ENCODE assay signal across 2 cellular contexts in genomic region chr6:26170951-26171841, GRCh38.
TF ChIP-seq lines count a peak whose summit lies in the region.

No MANE protein-coding gene starts in this region.

TF ChIP-seq in liver, 16 proteins besides CTCF, POLR2A, EP300 and RAD21 (continued from another document):
- TF ChIP-seq MAX (IDR thresholded peaks at IDR 0.05) (no peak), FOXA1 (IDR thresholded peaks at IDR 0.05) (no peak), YY1 (IDR thresholded peaks at IDR 0.05) (no peak), NR2F2 (IDR thresholded peaks at IDR 0.05) (no peak), JUND (IDR thresholded peaks at IDR 0.05) (no peak), EGR1 (IDR thresholded peaks at IDR 0.05; ENCODE audit: low read depth in 2 of 2) (no peak), TAF1 (conservative IDR thresholded peaks at IDR 0.05) (no peak), HNF4A (conservative IDR thresholded peaks at IDR 0.05) (no peak), FOXA2 (IDR thresholded peaks at IDR 0.05) (no peak), ZBTB33 (IDR thresholded peaks at IDR 0.05) (no peak)

TF ChIP-seq in HepG2, 621 proteins besides CTCF, POLR2A, EP300 and RAD21 (continued from another document):
- no peak for TF ChIP-seq TFAP4 (IDR thresholded peaks at IDR 0.05; ENCODE audit: borderline replicate concordance, low read depth)
- no peak for TF ChIP-seq MXD4 (CRISPR knock-in tag; IDR thresholded peaks at IDR 0.05)
- no peak for TF ChIP-seq FOXJ3 (CRISPR knock-in tag; IDR thresholded peaks at IDR 0.05; ENCODE audit: borderline replicate concordance)
